Comparison of ENCODE assay signal across 26 cellular contexts in genomic region chr14:95006479-95006878, GRCh38.
"Had no signal": no experiment of that assay in that cellular context is flagged by ENCODE, and none has a peak within 500 bp of the region (broad histone marks: within the 10 kb centered on the region; RNA-seq: fewer than 3 reads in every experiment).

No MANE protein-coding gene starts in this region.

- ATAC-seq: stimulated activated effector memory CD8-positive, alpha-beta T cell treated with anti-CD3 and anti-CD28 coated beads, Interleukin-12 subunit alpha, Interleukin-12 subunit beta, amount 100 ng/mL, for 72 hours; stimulated activated naive B cell treated with anti-CD40 and anti-IgM and Interleukin-4, amounts not matched to agents 10 μg/mL and 1 μg/mL and 100 μg/mL, for 72 hours; stimulated activated naive CD8-positive, alpha-beta T cell treated with anti-CD3 and anti-CD28 coated beads, Interleukin-15, amount 100 ng/mL, for 72 hours; stimulated activated naive CD8-positive, alpha-beta T cell treated with anti-CD3 and anti-CD28 coated beads, Interleukin-15, Interleukin-2, amounts not matched to agents 100 U/mL and 50 U/mL, for 24 hours; upper lobe of right lung had no signal

- H3K36me3 ChIP-seq: stomach, suprapubic skin, thoracic aorta, thyroid gland, tibial artery, tibial nerve, transverse colon, upper lobe of left lung, upper lobe of right lung, uterus, vagina had no signal

- H3K4me3 ChIP-seq: stomach, suprapubic skin, testis, thoracic aorta, thyroid gland, tibial artery, tibial nerve, transverse colon, upper lobe of left lung, upper lobe of right lung, uterus, vagina had no signal

- H3K4me1 ChIP-seq: suprapubic skin, testis, upper lobe of left lung, upper lobe of right lung, uterus, vagina had no signal

- H3K27me3 ChIP-seq: testis, thyroid gland, tibial artery, tibial nerve, transverse colon, upper lobe of left lung, uterus, vagina had no signal

- DNase-seq: stimulated activated CD4-positive, alpha-beta T cell treated with anti-CD3 and anti-CD28 coated beads, Interleukin-2, amount 100 ng/mL, for 48 hours; stimulated activated CD4-positive, alpha-beta T cell treated with anti-CD3 and anti-CD28 coated beads, Interleukin-4, amount 100 ng/mL, for 1 hour; stimulated activated CD4-positive, alpha-beta T cell treated with anti-CD3 and anti-CD28 coated beads, Interleukin-4, amount 100 ng/mL, for 24 hours; stimulated activated CD4-positive, alpha-beta T cell treated with anti-CD3 and anti-CD28 coated beads, Interleukin-4, amount 100 ng/mL, for 4 hours; stimulated activated CD8-positive, alpha-beta memory T cell treated with anti-CD3 and anti-CD28 coated beads, Interleukin-4, amount 100 ng/mL, for 48 hours; stimulated activated naive B cell treated with anti-CD40 and anti-IgM and Interleukin-4, amounts not matched to agents 10 μg/mL and 1 μg/mL and 100 μg/mL, for 72 hours; stimulated activated naive CD4-positive, alpha-beta T cell; stimulated activated naive CD4-positive, alpha-beta T cell treated with Interleukin-2 at 50 U/mL for 16 hours; stimulated activated naive CD8-positive, alpha-beta T cell treated with anti-CD3 and anti-CD28 coated beads, Interleukin-15, amount 100 ng/mL, for 72 hours; stimulated activated naive CD8-positive, alpha-beta T cell treated with anti-CD3 and anti-CD28 coated beads, Interleukin-15, Interleukin-2, amounts not matched to agents 100 U/mL and 50 U/mL, for 24 hours; stomach; substantia nigra; testis; tibial artery; transverse colon; trophoblast cell; upper lobe of left lung; upper lobe of right lung; uterus had no signal

- H3K27ac ChIP-seq: stomach, suprapubic skin, testis, thoracic aorta, thyroid gland, tibial artery, tibial nerve, transverse colon, upper lobe of left lung, upper lobe of right lung, uterus, vagina had no signal

- H3K9me3 ChIP-seq: stomach, suprapubic skin, testis, thoracic aorta, thyroid gland, tibial artery, tibial nerve, transverse colon, upper lobe of left lung, upper lobe of right lung, uterus, vagina had no signal

- FAIRE-seq: urothelium cell line had no signal
